Comparison of ENCODE assay signal across 9 cellular contexts in genomic region chr19:1177322-1178114, GRCh38. TPM values are rescaled to one million over a fixed set of nuclear protein-coding genes. Genes with fewer than 3 reads are reported as not detected.
DNase-seq lines count a peak whose midpoint lies in the region; ATAC-seq and TF ChIP-seq lines count a peak whose summit lies in the region.
"Had no signal": no experiment of that assay in that cellular context is flagged by ENCODE, and none has a peak within 500 bp of the region (broad histone marks: within the 10 kb centered on the region; RNA-seq: fewer than 3 reads in every experiment).

No MANE protein-coding gene starts in this region.

- H3K27ac ChIP-seq in mammary epithelial cell (ENCODE audit: insufficient read depth, low read depth, low read length), result peak overlapping the region; percentile 90

- WGBS in mammary epithelial cell (ENCODE audit: low coverage, missing lambda C conversion rate), result 2% methylated on average over 17 of the region's 25 CpGs

- H3K36me3 ChIP-seq in mammary epithelial cell (ENCODE audit: insufficient read depth, low read length), result no peaks in the 10 kb centered on the region

- no peaks in the 10 kb centered on the region for H3K27me3 ChIP-seq in mammary epithelial cell (ENCODE audit: insufficient read depth, low read length)

- TF ChIP-seq CTCF in AG09319 (IDR thresholded peaks at IDR 0.05; ENCODE audit: low read depth, low read length) (peak; percentile 41), mammary epithelial cell (conservative IDR thresholded peaks at IDR 0.05 in 1 of 2, IDR thresholded peaks at IDR 0.05 in 1 of 2; ENCODE audit: extremely low read depth in 1 of 2, insufficient read depth in 1 of 2, low read depth in 1 of 2, low read length in 2 of 2) (peak; percentile 2 to 36)

- dilution Hi-C loops in mammary epithelial cell (cut with HindIII; ENCODE audit: low sequenced_read_pairs), result no loop called here

- DNase-seq in AG09319 (ENCODE audit: extremely low read depth, low read depth) (peak; percentile 94), LHCN-M2 (ENCODE audit: low read depth) (peak; percentile 94), mammary epithelial cell (peak; percentile 98), myocyte (ENCODE audit: low read depth) (peak; percentile 86), epidermal melanocyte (ENCODE audit: insufficient read length, low spot score) (no peak), NAMALWA (ENCODE audit: low spot score) (no peak)
- no peak for DNase-seq in activated CD8-positive, alpha-beta memory T cell treated with anti-CD3 and anti-CD28 coated beads, Interleukin-2, amount 50 U/mL, for 48 hours
- DNase-seq: hypothalamus had no signal

- H3K9me3 ChIP-seq in mammary epithelial cell (replicated peaks; ENCODE audit: insufficient read depth, low read length), result no peaks in the 10 kb centered on the region

- BruUV-seq in mammary epithelial cell (replicated peaks; lab: Mats Ljungman, UMichigan), result TSS peak; percentile 66

- in situ Hi-C loops in mammary epithelial cell (cut with MboI; ENCODE audit: low sequenced_read_pairs in 2 of 2), result no loop called here

- H3K4me3 ChIP-seq in mammary epithelial cell (replicated peaks in 1 of 3; ENCODE audit: insufficient read depth in 1 of 3, low read depth in 2 of 3, low read length in 3 of 3), result peak overlapping the region; percentile 2 to 12 (median 5)

- H2AFZ ChIP-seq in mammary epithelial cell (ENCODE audit: low read depth, low read length), result peak overlapping the region; percentile 45

- no peak for ATAC-seq in GM18870 (IDR thresholded peaks at IDR 0.05; ENCODE audit: unreplicated experiment)

- H3K4me1 ChIP-seq in mammary epithelial cell (ENCODE audit: insufficient read depth, low read length), result peaks cover 46% of the 10 kb centered on the region

- H3K4me2 ChIP-seq in mammary epithelial cell (ENCODE audit: insufficient read depth, low read depth, low read length), result peak overlapping the region; percentile 69

- CTCF ChIA-PET in mammary epithelial cell (lab: Charles Lee; ENCODE audit: low non-redundant PET), result no interaction called here

- H4K20me1 ChIP-seq in mammary epithelial cell (ENCODE audit: insufficient read depth, low read length), result no peaks in the 10 kb centered on the region

- peaks cover 16% of the 10 kb centered on the region for H3K79me2 ChIP-seq in mammary epithelial cell (ENCODE audit: insufficient read depth, low read length)

- intact Hi-C loops in mammary epithelial cell (cut with micrococcal nuclease), result loop anchor here (1.0 to 2.0 kb wide), 2 partner anchors 8 to 75 kb away; partner anchors contain the start of gene GPX4

- H3K9ac ChIP-seq in mammary epithelial cell (ENCODE audit: insufficient read depth, low read length), result peak overlapping the region; percentile 75

RNA-seq across cellular contexts. Expression of gene SBNO2, which starts 3.5 kb away (rescaled TPM):
- total RNA-seq in LHCN-M2 (2014; rRNA removed) (33.3 and 33.9 TPM in 2 replicates), mammary epithelial cell (100 to 1,000 TPM in 1 of 2 donors, 10 to 100 TPM in 1; 37.0 to 108 TPM), myocyte (23.3 and 25.0 TPM in 2 replicates)
- 18.0 TPM for polyA plus RNA-seq in LHCN-M2 (2012)
- polyA plus RNA-seq in mammary epithelial cell, result 22.5 TPM
- 34.4 TPM for polyA minus RNA-seq in mammary epithelial cell
- polyA plus RNA-seq in myocyte (2012), result 22.5 TPM

RNA-seq across cellular contexts. Expression of gene STK11, which starts 28.1 kb away (rescaled TPM):
- total RNA-seq in LHCN-M2 (2014; rRNA removed) (70.6 and 75.7 TPM in 2 replicates), mammary epithelial cell (10 to 100 TPM; 57.7 to 67.5 TPM), myocyte (86.3 and 94.9 TPM in 2 replicates)
- 36.6 TPM for polyA plus RNA-seq in LHCN-M2 (2012)
- polyA plus RNA-seq in mammary epithelial cell, result 32.7 TPM
- polyA minus RNA-seq in mammary epithelial cell, result 48.3 TPM
- polyA plus RNA-seq in myocyte (2012), result 45.8 TPM

Comparison
In these comparisons a context has a peak if more than half of its experiments do, and no peak if none do; other contexts are left out.
1. DNase-seq: peak in AG09319 (single experiment), LHCN-M2 (single experiment), mammary epithelial cell (single experiment) and myocyte (single experiment); none in activated CD8-positive, alpha-beta memory T cell treated with anti-CD3 and anti-CD28 coated beads, Interleukin-2, amount 50 U/mL, for 48 hours (single experiment), epidermal melanocyte (single experiment) and NAMALWA (single experiment).